In the genomic region with DNA sequence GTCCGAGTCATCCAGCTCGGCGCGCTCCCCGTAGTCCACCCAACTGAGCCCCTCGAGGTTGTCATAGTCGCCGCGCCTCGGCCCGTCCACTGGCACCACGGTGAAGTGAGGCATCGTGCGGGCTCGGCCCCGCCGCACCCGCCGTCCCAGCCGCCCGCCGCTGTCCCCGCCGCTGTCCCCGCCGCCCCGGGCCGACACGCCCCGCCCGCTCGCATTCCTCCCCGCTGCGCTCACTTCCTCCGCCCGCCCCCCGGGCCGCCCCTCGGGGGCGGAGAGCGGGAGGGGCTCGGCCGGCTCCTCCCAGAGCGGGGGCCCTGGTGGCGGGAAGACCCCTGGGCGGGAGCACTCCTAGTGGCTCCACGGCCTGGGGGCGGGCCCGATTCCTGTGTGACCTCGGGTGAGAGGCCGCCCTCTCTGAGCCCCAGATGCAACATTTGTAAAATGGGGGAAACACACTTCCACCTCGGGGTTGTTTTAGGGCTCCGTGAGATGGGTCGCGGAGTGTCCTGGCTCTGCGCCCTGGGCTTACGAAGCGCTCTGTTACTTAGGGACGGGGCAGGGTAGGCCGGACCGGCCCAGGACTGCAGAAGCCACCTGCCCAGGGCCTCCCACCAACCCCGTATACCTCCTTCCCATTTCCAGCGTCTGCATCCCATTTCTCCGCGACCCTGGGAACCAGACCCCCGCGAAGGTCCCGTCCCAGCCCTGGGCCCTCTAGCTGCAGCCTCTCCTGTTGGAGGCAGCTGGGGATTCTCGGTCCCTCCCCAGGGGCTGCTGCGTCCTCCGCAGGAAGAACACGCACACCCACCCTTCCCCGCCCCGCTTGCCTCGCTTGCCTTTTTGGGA, we compare ENCODE assay signal across 8 cellular contexts. TPM values are rescaled to one million over a fixed set of nuclear protein-coding genes. Genes with fewer than 3 reads are reported as not detected.
DNase-seq lines count a peak whose midpoint lies in the region; ATAC-seq and TF ChIP-seq lines count a peak whose summit lies in the region.

A gene (minus strand): TSS at position 198 of the 846 bp plus-strand sequence. CDS start 84 bp downstream, at position 114.

- peaks cover 45% of the 10 kb centered on the region for H3K79me2 ChIP-seq in fibroblast of lung (ENCODE audit: control insufficient read depth, insufficient read depth, low read length)

- H3K36me3 ChIP-seq in Peyer's patch (no peaks in the 10 kb centered on the region), fibroblast of lung (ENCODE audit: control insufficient read depth, insufficient read depth, low read length) (peaks cover 5% of the 10 kb centered on the region)

- TF ChIP-seq POLR2A in Peyer's patch (IDR thresholded peaks at IDR 0.05): peak; percentile 38 to 41

- POLR2A ChIA-PET in naive thymus-derived CD8-positive, alpha-beta T cell (lab: Charles Lee): interaction anchor here (0.6 to 3.2 kb wide), 12 partner anchors 9 to 703 kb away, joined by 3 to 34 read pairs (median 4); a partner anchor contains a TSS

- H3K27me3 ChIP-seq in Peyer's patch (no peaks in the 10 kb centered on the region), fibroblast of lung (ENCODE audit: control insufficient read depth, insufficient read depth, low read length) (no peaks in the 10 kb centered on the region)

- H3K9me3 Mint-ChIP-seq in naive thymus-derived CD8-positive, alpha-beta T cell: no peaks in the 10 kb centered on the region

- H3K4me1 Mint-ChIP-seq in naive thymus-derived CD8-positive, alpha-beta T cell: peaks cover 13 to 38% (median 32%) of the 10 kb centered on the region in 4 donors

- peaks cover 0 to 33% (median 7%) of the 10 kb centered on the region in 4 donors for H3K4me1 ChIP-seq in Peyer's patch
- peaks cover 25% of the 10 kb centered on the region for H3K4me1 ChIP-seq in fibroblast of lung (ENCODE audit: control insufficient read depth, extremely low read depth, insufficient read depth, low read length)

- peak within 1 kb of the TSS; percentile 80 to 97 (median 92) for H3K27ac Mint-ChIP-seq in naive thymus-derived CD8-positive, alpha-beta T cell

- peak within 1 kb of the TSS; percentile 88 to 96 (median 94) for H3K27ac ChIP-seq in Peyer's patch
- H3K27ac ChIP-seq in fibroblast of lung (ENCODE audit: insufficient read depth, low read length): peak within 1 kb of the TSS; percentile 85

- H3K4me3 ChIP-seq in AG10803 (ENCODE audit: low read length) (peak within 1 kb of the TSS; percentile 99), Peyer's patch (peak within 1 kb of the TSS; percentile 78 to 95 (median 92)), fibroblast of lung (replicated peaks in 1 of 4; ENCODE audit: control extremely low read depth in 1 of 4, insufficient read depth in 1 of 4, low read depth in 3 of 4, low read length in 4 of 4) (peak within 1 kb of the TSS; percentile 44 to 99 (median 84))

- H3K9me3 ChIP-seq in Peyer's patch (no peaks in the 10 kb centered on the region), fibroblast of lung (ENCODE audit: control insufficient read depth, insufficient read depth, low read depth, low read length) (no peaks in the 10 kb centered on the region)

- TF ChIP-seq CTCF in AG10803 (conservative IDR thresholded peaks at IDR 0.05; ENCODE audit: low read length) (no peak), Peyer's patch (IDR thresholded peaks at IDR 0.05) (no peak), fibroblast of lung (conservative IDR thresholded peaks at IDR 0.05 in 1 of 2, IDR thresholded peaks at IDR 0.05 in 1 of 2; ENCODE audit: low read depth in 1 of 2, low read length in 2 of 2) (no peak)

- no peaks in the 10 kb centered on the region for H3K27me3 Mint-ChIP-seq in naive thymus-derived CD8-positive, alpha-beta T cell

- DNase-seq in AG10803 (ENCODE audit: low read depth): peak; percentile 76
- DNase-seq in GM19238 (ENCODE audit: insufficient read length, low spot score): peak; percentile 98
- DNase-seq in Peyer's patch: peak; percentile 80 to 89 (median 80)
- DNase-seq in activated T-helper 1 cell treated with anti-CD3 and anti-CD28 coated beads, Interleukin-2, amount 50 U/mL, for 16 hours (ENCODE audit: low read depth in 1 of 2, low spot score in 1 of 2): peak; percentile 54 to 81
- peak; percentile 72 to 76 for DNase-seq in fibroblast of lung (ENCODE audit: low read depth in 2 of 2)
- peak; percentile 78 to 92 (median 88) for DNase-seq in naive thymus-derived CD8-positive, alpha-beta T cell
- peak; percentile 71 to 88 (median 81) for DNase-seq in stimulated activated naive CD4-positive, alpha-beta T cell (lab: John Stamatoyannopoulos, UW)

- H2AFZ ChIP-seq in fibroblast of lung (ENCODE audit: low read length): peak within 1 kb of the TSS; percentile 90

- peak within 1 kb of the TSS; percentile 92 for H3K9ac ChIP-seq in fibroblast of lung (ENCODE audit: insufficient read depth, low read length)

- peak; percentile 75 for ATAC-seq in HG03439 (IDR thresholded peaks at IDR 0.05; ENCODE audit: unreplicated experiment)
- peak; percentile 87 to 90 for ATAC-seq in naive thymus-derived CD8-positive, alpha-beta T cell

- no peaks in the 10 kb centered on the region for H3K36me3 Mint-ChIP-seq in naive thymus-derived CD8-positive, alpha-beta T cell

- H3K4me2 ChIP-seq in fibroblast of lung (ENCODE audit: extremely low read depth, insufficient read depth, low read length): peak within 1 kb of the TSS; percentile 99

- H3K4me3 Mint-ChIP-seq in naive thymus-derived CD8-positive, alpha-beta T cell: peak within 1 kb of the TSS; percentile 87 to 99 (median 97)

- H4K20me1 ChIP-seq in fibroblast of lung (ENCODE audit: control insufficient read depth, extremely low read depth, insufficient read depth, low read length): no peaks in the 10 kb centered on the region

RNA-seq across cellular contexts. Expression of the gene that starts here (rescaled TPM):
- total RNA-seq in Peyer's patch: 10 to 100 TPM; 10.7 to 83.3 (median 33.6) TPM
- 60.4 and 120 TPM in 2 replicates for total RNA-seq in fibroblast of lung
- polyA plus RNA-seq in fibroblast of lung: 41.4 and 42.2 TPM in 2 replicates
- 55.1 and 59.5 TPM in 2 replicates for polyA plus RNA-seq in fibroblast of lung (2012)
- 321 and 416 TPM in 2 replicates for polyA minus RNA-seq in fibroblast of lung (ENCODE audit: low replicate concordance)
- 10 to 100 TPM; 35.8 to 36.4 TPM for total RNA-seq in naive thymus-derived CD8-positive, alpha-beta T cell
- polyA plus RNA-seq in naive thymus-derived CD8-positive, alpha-beta T cell: 1 to 10 TPM; 3.0 to 5.6 (median 5.2) TPM

Comparison
In these comparisons a context has a peak if more than half of its experiments do, and no peak if none do; other contexts are left out.
1. Peak in every context shown above with its lines: DNase-seq, ATAC-seq, H3K4me3 ChIP-seq and H3K27ac ChIP-seq.